Comparison of ENCODE assay signal across 26 cellular contexts in genomic region chr17:81054308-81054707, GRCh38.
"Had no signal": no experiment of that assay in that cellular context is flagged by ENCODE, and none has a peak within 500 bp of the region (broad histone marks: within the 10 kb centered on the region; RNA-seq: fewer than 3 reads in every experiment).

No MANE protein-coding gene starts in this region.

- H3K9me3 ChIP-seq: body of pancreas, colonic mucosa, gastroesophageal sphincter, spleen, upper lobe of right lung had no signal

- H3K4me3 Mint-ChIP-seq: activated naive CD8-positive, alpha-beta T cell; effector memory CD8-positive, alpha-beta T cell; naive thymus-derived CD4-positive, alpha-beta T cell; neural crest cell; T-helper 1 cell treated with Interleukin-12 subunit alpha and Interleukin-12 subunit beta and Interleukin-4 antibody, amounts not matched to agents 30 μg/mL and 1 μg/mL, for 36 hours had no signal

- H3K36me3 ChIP-seq: cardiac muscle cell, colonic mucosa had no signal

- H3K27me3 Mint-ChIP-seq: activated naive CD8-positive, alpha-beta T cell; effector memory CD8-positive, alpha-beta T cell; naive thymus-derived CD4-positive, alpha-beta T cell had no signal

- H3K4me1 ChIP-seq: colonic mucosa had no signal

- H3K4me3 ChIP-seq: body of pancreas, cardiac muscle cell, colonic mucosa, gastroesophageal sphincter, spleen, upper lobe of right lung had no signal

- H3K36me3 Mint-ChIP-seq: activated naive CD8-positive, alpha-beta T cell; naive thymus-derived CD4-positive, alpha-beta T cell had no signal

- H3K27ac Mint-ChIP-seq: activated naive CD8-positive, alpha-beta T cell; naive thymus-derived CD4-positive, alpha-beta T cell; T-helper 1 cell treated with Interleukin-12 subunit alpha and Interleukin-12 subunit beta and Interleukin-4 antibody, amounts not matched to agents 30 μg/mL and 1 μg/mL, for 36 hours had no signal

- DNase-seq: activated CD4-positive, alpha-beta T cell treated with anti-CD3 and anti-CD28 coated beads for 48 hours; activated CD4-positive, alpha-beta T cell treated with anti-CD3 and anti-CD28 coated beads, Interleukin-2, amount 50 U/mL, for 48 hours; activated CD8-positive, alpha-beta memory T cell treated with anti-CD3 and anti-CD28 coated beads for 24 hours; activated effector memory CD4-positive, alpha-beta T cell treated with Interleukin-2 at 50 U/mL for 16 hours; activated naive CD4-positive, alpha-beta T cell treated with Interleukin-2 at 50 U/mL for 16 hours; anterior cingulate cortex; body of pancreas; cerebellar nuclear complex; colonic mucosa; effector memory CD8-positive, alpha-beta T cell; hippocampal formation; midbrain; naive thymus-derived CD4-positive, alpha-beta T cell; posterior cingulate gyrus; right cardiac atrium; spleen; stimulated activated naive CD4-positive, alpha-beta T cell; T-helper 9 cell; upper lobe of right lung had no signal

- H3K27me3 ChIP-seq: body of pancreas, cardiac muscle cell, colonic mucosa, gastroesophageal sphincter, spleen, upper lobe of right lung had no signal

- ATAC-seq: activated CD4-positive, CD25-positive, alpha-beta regulatory T cell treated with anti-CD3 and anti-CD28 coated beads, Interleukin-2, amount 50 U/mL, for 24 hours; body of pancreas; effector memory CD8-positive, alpha-beta T cell; gastroesophageal sphincter; naive thymus-derived CD4-positive, alpha-beta T cell; right cardiac atrium; upper lobe of right lung had no signal

- H3K9me3 Mint-ChIP-seq: effector memory CD8-positive, alpha-beta T cell; naive thymus-derived CD4-positive, alpha-beta T cell; neural crest cell; T-helper 1 cell treated with Interleukin-12 subunit alpha and Interleukin-12 subunit beta and Interleukin-4 antibody, amounts not matched to agents 30 μg/mL and 1 μg/mL, for 36 hours had no signal

- H3K27ac ChIP-seq: body of pancreas, cardiac muscle cell, colonic mucosa, gastroesophageal sphincter, spleen, upper lobe of right lung, VCaP had no signal
